Comparison of ENCODE assay signal across 19 cellular contexts in genomic region chr16:12450381-12450780, GRCh38.
"Had no signal": no experiment of that assay in that cellular context is flagged by ENCODE, and none has a peak within 500 bp of the region (broad histone marks: within the 10 kb centered on the region; RNA-seq: fewer than 3 reads in every experiment).

No MANE protein-coding gene starts in this region.

- H3K4me1 ChIP-seq: gastrocnemius medialis, heart right ventricle had no signal

- DNase-seq: cortex of kidney; effector CD8-positive, alpha-beta T cell; gastrocnemius medialis; heart right ventricle; hypothalamus; kidney glomerular epithelial cell; mesendoderm; naive thymus-derived CD8-positive, alpha-beta T cell; nucleus accumbens; right cardiac atrium; stimulated activated CD4-positive, alpha-beta T cell treated with anti-CD3 and anti-CD28 coated beads, Interleukin-4, amount 100 ng/mL, for 1 hour; stimulated activated naive B cell treated with anti-CD40 and anti-IgM and Interleukin-4, amounts not matched to agents 10 μg/mL and 1 μg/mL and 100 μg/mL, for 72 hours; stomach; substantia nigra; trophoblast cell had no signal

- H3K27me3 ChIP-seq: dorsolateral prefrontal cortex, gastrocnemius medialis, heart right ventricle, ovary, stomach had no signal

- H3K4me3 ChIP-seq: dorsolateral prefrontal cortex, gastrocnemius medialis, heart right ventricle, ovary, stomach, thoracic aorta had no signal

- H3K9me3 ChIP-seq: gastrocnemius medialis, ovary, thoracic aorta had no signal

- H3K36me3 ChIP-seq: gastrocnemius medialis, heart right ventricle, ovary, stomach, thoracic aorta had no signal

- H3K27ac Mint-ChIP-seq: progenitor cell of endocrine pancreas had no signal

- H3K27me3 Mint-ChIP-seq: naive thymus-derived CD8-positive, alpha-beta T cell; progenitor cell of endocrine pancreas; stimulated activated naive B cell treated with anti-CD40 and anti-IgM and Interleukin-4, amounts not matched to agents 10 μg/mL and 1 μg/mL and 100 μg/mL, for 72 hours had no signal

- H3K27ac ChIP-seq: dorsolateral prefrontal cortex, gastrocnemius medialis, heart right ventricle, ovary, stomach, thoracic aorta had no signal

- H3K4me3 Mint-ChIP-seq: naive thymus-derived CD8-positive, alpha-beta T cell; stimulated activated naive B cell treated with anti-CD40 and anti-IgM and Interleukin-4, amounts not matched to agents 10 μg/mL and 1 μg/mL and 100 μg/mL, for 72 hours had no signal
